ENCODE assay signal across 20 cellular contexts in the genomic region with DNA sequence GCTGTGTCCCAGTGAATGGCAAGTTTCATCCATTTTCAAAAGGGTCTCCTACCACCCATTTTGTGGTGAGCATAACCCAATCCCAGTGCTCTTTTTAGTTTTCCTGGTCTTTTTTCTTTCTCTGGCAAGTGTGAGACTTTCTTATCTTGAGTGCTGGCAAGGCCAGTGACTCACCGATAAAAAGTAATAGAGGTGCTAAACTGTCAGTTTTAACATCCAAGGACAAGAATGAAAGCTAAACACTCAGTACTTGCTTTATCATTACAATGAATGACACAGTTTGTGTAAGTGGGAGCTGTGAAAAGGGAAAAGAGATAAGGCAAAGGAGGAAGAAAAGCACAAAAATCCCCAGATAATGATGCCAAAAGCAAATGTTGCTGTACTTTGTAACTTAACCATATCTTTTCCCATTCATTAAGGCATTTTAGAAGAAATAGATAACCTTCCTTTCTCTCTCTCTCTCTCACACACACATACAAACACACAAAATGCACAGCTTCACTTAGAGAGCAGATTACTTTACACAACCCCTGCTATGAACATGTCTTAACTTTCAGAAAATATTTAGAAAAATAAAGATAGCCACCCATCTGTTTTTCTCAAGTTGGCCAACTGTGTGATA. TPM values are rescaled to one million over a fixed set of nuclear protein-coding genes. Genes with fewer than 3 reads are reported as not detected.
DNase-seq lines count a peak whose midpoint lies in the region; ATAC-seq, FAIRE-seq and TF ChIP-seq lines count a peak whose summit lies in the region.
"Had no signal": no experiment of that assay in that cellular context is flagged by ENCODE, and none has a peak within 500 bp of the region (broad histone marks: within the 10 kb centered on the region; RNA-seq: fewer than 3 reads in every experiment).

No MANE protein-coding gene starts in this region.

- DNase-seq in HEK293T (ENCODE audit: extremely low spot score) (no peak), astrocyte (ENCODE audit: low read depth) (peak; percentile 75), iPS-NIHi7 (ENCODE audit: extremely low spot score) (peak; percentile 22), omental fat pad (ENCODE audit: low spot score) (no peak), smooth muscle cell (lab: John Stamatoyannopoulos, UW; ENCODE audit: unreplicated experiment) (no peak), NCI-H510A treated with DMSO at 0.1 percent for 48 hours (lab: John Stamatoyannopoulos, UW) (no peak), cerebellar cortex (ENCODE audit: low spot score) (no peak)
- DNase-seq in T-helper 2 cell treated with Interferon-gamma antibody and Interleukin-4, amounts not matched to agents 5 μg/mL and 100 μg/mL, for 36 hours (ENCODE audit: low spot score): no peak
- DNase-seq: HFFc6; islet precursor cell; NCI-H1417; NCI-H524; stimulated activated CD4-positive, alpha-beta T cell treated with anti-CD3 and anti-CD28 coated beads, Interleukin-1b, Interleukin-23, amount 100 ng/mL, for 48 hours; substantia nigra had no signal

- POLR2A ChIA-PET in HEK293T (lab: Yijun Ruan, JAX): interaction anchor here (0.5 kb wide), 1 partner anchor 64 kb away, joined by 3 read pairs; no protein-coding TSS in a partner anchor

- no peak for FAIRE-seq in astrocyte (lab: Jason Lieb, UNC)

- H3K4me1 Mint-ChIP-seq in astrocyte (ENCODE audit: low read depth, unreplicated experiment): peaks cover 31% of the 10 kb centered on the region
- peaks cover 3% of the 10 kb centered on the region for H3K4me1 Mint-ChIP-seq in T-helper 2 cell treated with Interferon-gamma antibody and Interleukin-4, amounts not matched to agents 5 μg/mL and 100 μg/mL, for 36 hours (ENCODE audit: low read depth)
- H3K4me1 Mint-ChIP-seq: activated T-helper 17 cell treated with anti-CD3 and anti-CD28 coated beads, Interleukin-2, amount 50 U/mL, for 72 hours had no signal

- H3K4me2 ChIP-seq in astrocyte (ENCODE audit: low read length): peak overlapping the region; percentile 30
- H3K4me2 ChIP-seq in smooth muscle cell: no peak overlapping the region
- H3K4me2 ChIP-seq: KMS-11 had no signal

- peak overlapping the region; percentile 13 for H3K27ac Mint-ChIP-seq in astrocyte (ENCODE audit: unreplicated experiment)
- no peak overlapping the region for H3K27ac Mint-ChIP-seq in T-helper 2 cell treated with Interferon-gamma antibody and Interleukin-4, amounts not matched to agents 5 μg/mL and 100 μg/mL, for 36 hours
- H3K27ac Mint-ChIP-seq: activated T-helper 17 cell treated with anti-CD3 and anti-CD28 coated beads, Interleukin-2, amount 50 U/mL, for 72 hours; HFFc6 had no signal

- no peaks in the 10 kb centered on the region for H3K79me2 ChIP-seq in astrocyte (ENCODE audit: insufficient read depth, low read length)
- no peaks in the 10 kb centered on the region for H3K79me2 ChIP-seq in smooth muscle cell (ENCODE audit: low read depth)

- peak; percentile 45 for ATAC-seq in omental fat pad (ENCODE audit: low FRiP score)
- ATAC-seq: activated T-helper 17 cell treated with anti-CD3 and anti-CD28 coated beads, Interleukin-2, amount 50 U/mL, for 72 hours; esophagus mucosa had no signal

- CTCF ChIA-PET in HEK293T (lab: Yijun Ruan, JAX): interaction anchor here (0.9 kb wide), 1 partner anchor 29 kb away, joined by 3 read pairs; no protein-coding TSS in a partner anchor

- H3K4me3 ChIP-seq in astrocyte (ENCODE audit: insufficient read depth, low read depth, low read length) (no peak overlapping the region), smooth muscle cell (no peak overlapping the region)
- H3K4me3 ChIP-seq: coronary artery had no signal

- H4K20me1 ChIP-seq in astrocyte (ENCODE audit: insufficient read depth, low read length) (no peaks in the 10 kb centered on the region), smooth muscle cell (ENCODE audit: low read depth) (no peaks in the 10 kb centered on the region)

- H3K36me3 Mint-ChIP-seq in astrocyte (ENCODE audit: low read depth, unreplicated experiment): no peaks in the 10 kb centered on the region
- no peaks in the 10 kb centered on the region for H3K36me3 Mint-ChIP-seq in T-helper 2 cell treated with Interferon-gamma antibody and Interleukin-4, amounts not matched to agents 5 μg/mL and 100 μg/mL, for 36 hours (ENCODE audit: low read depth)

- H3K27ac ChIP-seq in astrocyte (ENCODE audit: low read depth, low read length): peak overlapping the region; percentile 12
- no peak overlapping the region for H3K27ac ChIP-seq in smooth muscle cell (ENCODE audit: low read depth)
- H3K27ac ChIP-seq: coronary artery, KMS-11, VCaP had no signal

- H3F3A ChIP-seq in smooth muscle cell (ENCODE audit: low read depth): peaks cover 2% of the 10 kb centered on the region

- no peaks in the 10 kb centered on the region for H3K9me3 ChIP-seq in astrocyte (ENCODE audit: insufficient read depth, low read depth, low read length)
- H3K9me3 ChIP-seq in smooth muscle cell (replicated peaks; ENCODE audit: low read depth): no peaks in the 10 kb centered on the region

- no peak overlapping the region for H3K4me3 Mint-ChIP-seq in astrocyte (ENCODE audit: unreplicated experiment)
- no peak overlapping the region for H3K4me3 Mint-ChIP-seq in T-helper 2 cell treated with Interferon-gamma antibody and Interleukin-4, amounts not matched to agents 5 μg/mL and 100 μg/mL, for 36 hours
- H3K4me3 Mint-ChIP-seq: activated T-helper 17 cell treated with anti-CD3 and anti-CD28 coated beads, Interleukin-2, amount 50 U/mL, for 72 hours; HFFc6 had no signal

- peaks cover 16% of the 10 kb centered on the region for H3K4me1 ChIP-seq in astrocyte (ENCODE audit: insufficient read depth, low read length)
- H3K4me1 ChIP-seq in smooth muscle cell (ENCODE audit: low read depth): peaks cover 10% of the 10 kb centered on the region

- no peaks in the 10 kb centered on the region for H3K36me3 ChIP-seq in astrocyte (ENCODE audit: insufficient read depth, low read length)
- no peaks in the 10 kb centered on the region for H3K36me3 ChIP-seq in smooth muscle cell (ENCODE audit: low read depth)

- H3K27me3 Mint-ChIP-seq in astrocyte (ENCODE audit: low read depth, unreplicated experiment): no peaks in the 10 kb centered on the region
- H3K27me3 Mint-ChIP-seq in T-helper 2 cell treated with Interferon-gamma antibody and Interleukin-4, amounts not matched to agents 5 μg/mL and 100 μg/mL, for 36 hours (ENCODE audit: low read depth): peaks cover 14% of the 10 kb centered on the region

- H3K9ac ChIP-seq in astrocyte (ENCODE audit: low read length) (no peak overlapping the region), smooth muscle cell (ENCODE audit: low read depth) (no peak overlapping the region)
- H3K9ac ChIP-seq: KMS-11 had no signal

- no peak overlapping the region for H2AFZ ChIP-seq in astrocyte (ENCODE audit: low read depth, low read length)
- no peak overlapping the region for H2AFZ ChIP-seq in smooth muscle cell (ENCODE audit: low read depth)

- TF ChIP-seq CTCF in astrocyte (IDR thresholded peaks at IDR 0.05; ENCODE audit: insufficient read depth, low read depth, low read length): no peak
- TF ChIP-seq CTCF in omental fat pad (IDR thresholded peaks at IDR 0.05): no peak
- no peak for TF ChIP-seq CTCF in smooth muscle cell (IDR thresholded peaks at IDR 0.05; ENCODE audit: borderline replicate concordance, insufficient read depth, poor library complexity, severe bottlenecking)

- H3K27me3 ChIP-seq in astrocyte (ENCODE audit: insufficient read depth, low read length) (no peaks in the 10 kb centered on the region), smooth muscle cell (ENCODE audit: low read depth) (peaks cover 52% of the 10 kb centered on the region)

- 6% methylated on average over 1 of the region's 1 CpG for WGBS in smooth muscle cell (ENCODE audit: low lambda C conversion rate)

- no peaks in the 10 kb centered on the region for H3K9me3 Mint-ChIP-seq in astrocyte (ENCODE audit: unreplicated experiment)
- H3K9me3 Mint-ChIP-seq in T-helper 2 cell treated with Interferon-gamma antibody and Interleukin-4, amounts not matched to agents 5 μg/mL and 100 μg/mL, for 36 hours: no peaks in the 10 kb centered on the region
- H3K9me3 Mint-ChIP-seq: HFFc6 had no signal

TF ChIP-seq in HEK293T, 16 proteins besides CTCF, POLR2A, EP300 and RAD21:
- no peak for TF ChIP-seq FOXA1 (IDR thresholded peaks at IDR 0.05)
- TF ChIP-seq NFRKB (IDR thresholded peaks at IDR 0.05): no peak
- TF ChIP-seq, protein P1, sequence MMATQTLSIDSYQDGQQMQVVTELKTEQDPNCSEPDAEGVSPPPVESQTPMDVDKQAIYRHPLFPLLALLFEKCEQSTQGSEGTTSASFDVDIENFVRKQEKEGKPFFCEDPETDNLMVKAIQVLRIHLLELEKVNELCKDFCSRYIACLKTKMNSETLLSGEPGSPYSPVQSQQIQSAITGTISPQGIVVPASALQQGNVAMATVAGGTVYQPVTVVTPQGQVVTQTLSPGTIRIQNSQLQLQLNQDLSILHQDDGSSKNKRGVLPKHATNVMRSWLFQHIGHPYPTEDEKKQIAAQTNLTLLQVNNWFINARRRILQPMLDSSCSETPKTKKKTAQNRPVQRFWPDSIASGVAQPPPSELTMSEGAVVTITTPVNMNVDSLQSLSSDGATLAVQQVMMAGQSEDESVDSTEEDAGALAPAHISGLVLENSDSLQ (IDR thresholded peaks at IDR 0.05): peak; percentile 13; the same call in 1 of the 2 replicates

RNA-seq across cellular contexts. Expression of gene LRIG3, which starts 4.9 kb away (rescaled TPM):
- total RNA-seq in astrocyte: 96.0 and 129 TPM in 2 replicates
- total RNA-seq in omental fat pad: 10 to 100 TPM; 22.6 to 69.8 (median 31.4) TPM
- 19.9 and 22.4 TPM in 2 replicates for total RNA-seq in smooth muscle cell
- polyA plus RNA-seq in smooth muscle cell: 6.7 and 9.0 TPM in 2 replicates
- total RNA-seq: activated T-helper 17 cell treated with anti-CD3 and anti-CD28 coated beads, Interleukin-2, amount 50 U/mL, for 72 hours; OCI-LY7 had no signal

Comparison
In these comparisons a context has a peak if more than half of its experiments do, and no peak if none do; other contexts are left out.
1. DNase-seq: peak in astrocyte (single experiment) and iPS-NIHi7 (single experiment); none in HEK293T (single experiment), omental fat pad (single experiment), smooth muscle cell (single experiment), NCI-H510A treated with DMSO at 0.1 percent for 48 hours (single experiment), T-helper 2 cell treated with Interferon-gamma antibody and Interleukin-4, amounts not matched to agents 5 μg/mL and 100 μg/mL, for 36 hours (single experiment) and cerebellar cortex (single experiment).